ENCODE assay signal across 1 cellular context in the genomic region with DNA sequence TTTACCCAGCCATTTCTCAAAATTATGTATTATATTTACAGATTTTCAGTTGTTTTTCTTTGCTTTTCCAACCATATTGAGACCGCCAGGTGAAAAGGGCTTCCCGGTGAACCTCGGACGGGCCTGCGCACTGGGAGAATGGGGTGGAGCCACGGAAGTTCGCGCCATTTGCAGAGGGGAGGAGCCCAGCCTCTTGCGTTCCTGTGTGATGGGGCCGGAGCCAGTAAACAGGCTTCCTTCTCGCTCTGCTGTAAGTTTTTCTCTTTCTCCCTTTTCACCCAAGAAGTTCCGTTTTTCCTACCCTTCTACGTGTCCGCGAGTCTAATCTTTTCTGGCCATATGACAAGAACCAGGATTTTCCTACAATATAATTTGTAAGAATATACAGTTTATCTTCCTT.
TF ChIP-seq lines count a peak whose summit lies in the region.

No MANE protein-coding gene starts in this region.

TF ChIP-seq in GM23338, 12 proteins besides CTCF, POLR2A, EP300 and RAD21:
- TF ChIP-seq, protein P1, sequence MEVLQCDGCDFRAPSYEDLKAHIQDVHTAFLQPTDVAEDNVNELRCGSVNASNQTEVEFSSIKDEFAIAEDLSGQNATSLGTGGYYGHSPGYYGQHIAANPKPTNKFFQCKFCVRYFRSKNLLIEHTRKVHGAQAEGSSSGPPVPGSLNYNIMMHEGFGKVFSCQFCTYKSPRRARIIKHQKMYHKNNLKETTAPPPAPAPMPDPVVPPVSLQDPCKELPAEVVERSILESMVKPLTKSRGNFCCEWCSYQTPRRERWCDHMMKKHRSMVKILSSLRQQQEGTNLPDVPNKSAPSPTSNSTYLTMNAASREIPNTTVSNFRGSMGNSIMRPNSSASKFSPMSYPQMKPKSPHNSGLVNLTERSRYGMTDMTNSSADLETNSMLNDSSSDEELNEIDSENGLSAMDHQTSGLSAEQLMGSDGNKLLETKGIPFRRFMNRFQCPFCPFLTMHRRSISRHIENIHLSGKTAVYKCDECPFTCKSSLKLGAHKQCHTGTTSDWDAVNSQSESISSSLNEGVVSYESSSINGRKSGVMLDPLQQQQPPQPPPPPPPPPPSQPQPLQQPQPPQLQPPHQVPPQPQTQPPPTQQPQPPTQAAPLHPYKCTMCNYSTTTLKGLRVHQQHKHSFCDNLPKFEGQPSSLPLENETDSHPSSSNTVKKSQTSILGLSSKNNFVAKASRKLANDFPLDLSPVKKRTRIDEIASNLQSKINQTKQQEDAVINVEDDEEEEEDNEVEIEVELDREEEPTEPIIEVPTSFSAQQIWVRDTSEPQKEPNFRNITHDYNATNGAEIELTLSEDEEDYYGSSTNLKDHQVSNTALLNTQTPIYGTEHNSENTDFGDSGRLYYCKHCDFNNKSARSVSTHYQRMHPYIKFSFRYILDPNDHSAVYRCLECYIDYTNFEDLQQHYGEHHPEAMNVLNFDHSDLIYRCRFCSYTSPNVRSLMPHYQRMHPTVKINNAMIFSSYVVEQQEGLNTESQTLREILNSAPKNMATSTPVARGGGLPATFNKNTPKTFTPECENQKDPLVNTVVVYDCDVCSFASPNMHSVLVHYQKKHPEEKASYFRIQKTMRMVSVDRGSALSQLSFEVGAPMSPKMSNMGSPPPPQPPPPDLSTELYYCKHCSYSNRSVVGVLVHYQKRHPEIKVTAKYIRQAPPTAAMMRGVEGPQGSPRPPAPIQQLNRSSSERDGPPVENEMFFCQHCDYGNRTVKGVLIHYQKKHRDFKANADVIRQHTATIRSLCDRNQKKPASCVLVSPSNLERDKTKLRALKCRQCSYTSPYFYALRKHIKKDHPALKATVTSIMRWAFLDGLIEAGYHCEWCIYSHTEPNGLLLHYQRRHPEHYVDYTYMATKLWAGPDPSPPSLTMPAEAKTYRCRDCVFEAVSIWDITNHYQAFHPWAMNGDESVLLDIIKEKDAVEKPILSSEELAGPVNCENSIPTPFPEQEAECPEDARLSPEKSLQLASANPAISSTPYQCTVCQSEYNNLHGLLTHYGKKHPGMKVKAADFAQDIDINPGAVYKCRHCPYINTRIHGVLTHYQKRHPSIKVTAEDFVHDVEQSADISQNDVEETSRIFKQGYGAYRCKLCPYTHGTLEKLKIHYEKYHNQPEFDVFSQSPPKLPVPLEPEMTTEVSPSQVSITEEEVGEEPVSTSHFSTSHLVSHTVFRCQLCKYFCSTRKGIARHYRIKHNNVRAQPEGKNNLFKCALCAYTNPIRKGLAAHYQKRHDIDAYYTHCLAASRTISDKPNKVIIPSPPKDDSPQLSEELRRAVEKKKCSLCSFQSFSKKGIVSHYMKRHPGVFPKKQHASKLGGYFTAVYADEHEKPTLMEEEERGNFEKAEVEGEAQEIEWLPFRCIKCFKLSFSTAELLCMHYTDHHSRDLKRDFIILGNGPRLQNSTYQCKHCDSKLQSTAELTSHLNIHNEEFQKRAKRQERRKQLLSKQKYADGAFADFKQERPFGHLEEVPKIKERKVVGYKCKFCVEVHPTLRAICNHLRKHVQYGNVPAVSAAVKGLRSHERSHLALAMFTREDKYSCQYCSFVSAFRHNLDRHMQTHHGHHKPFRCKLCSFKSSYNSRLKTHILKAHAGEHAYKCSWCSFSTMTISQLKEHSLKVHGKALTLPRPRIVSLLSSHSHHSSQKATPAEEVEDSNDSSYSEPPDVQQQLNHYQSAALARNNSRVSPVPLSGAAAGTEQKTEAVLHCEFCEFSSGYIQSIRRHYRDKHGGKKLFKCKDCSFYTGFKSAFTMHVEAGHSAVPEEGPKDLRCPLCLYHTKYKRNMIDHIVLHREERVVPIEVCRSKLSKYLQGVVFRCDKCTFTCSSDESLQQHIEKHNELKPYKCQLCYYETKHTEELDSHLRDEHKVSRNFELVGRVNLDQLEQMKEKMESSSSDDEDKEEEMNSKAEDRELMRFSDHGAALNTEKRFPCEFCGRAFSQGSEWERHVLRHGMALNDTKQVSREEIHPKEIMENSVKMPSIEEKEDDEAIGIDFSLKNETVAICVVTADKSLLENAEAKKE (CRISPR knock-in tag; IDR thresholded peaks at IDR 0.05): no peak
- TF ChIP-seq, protein P2, sequence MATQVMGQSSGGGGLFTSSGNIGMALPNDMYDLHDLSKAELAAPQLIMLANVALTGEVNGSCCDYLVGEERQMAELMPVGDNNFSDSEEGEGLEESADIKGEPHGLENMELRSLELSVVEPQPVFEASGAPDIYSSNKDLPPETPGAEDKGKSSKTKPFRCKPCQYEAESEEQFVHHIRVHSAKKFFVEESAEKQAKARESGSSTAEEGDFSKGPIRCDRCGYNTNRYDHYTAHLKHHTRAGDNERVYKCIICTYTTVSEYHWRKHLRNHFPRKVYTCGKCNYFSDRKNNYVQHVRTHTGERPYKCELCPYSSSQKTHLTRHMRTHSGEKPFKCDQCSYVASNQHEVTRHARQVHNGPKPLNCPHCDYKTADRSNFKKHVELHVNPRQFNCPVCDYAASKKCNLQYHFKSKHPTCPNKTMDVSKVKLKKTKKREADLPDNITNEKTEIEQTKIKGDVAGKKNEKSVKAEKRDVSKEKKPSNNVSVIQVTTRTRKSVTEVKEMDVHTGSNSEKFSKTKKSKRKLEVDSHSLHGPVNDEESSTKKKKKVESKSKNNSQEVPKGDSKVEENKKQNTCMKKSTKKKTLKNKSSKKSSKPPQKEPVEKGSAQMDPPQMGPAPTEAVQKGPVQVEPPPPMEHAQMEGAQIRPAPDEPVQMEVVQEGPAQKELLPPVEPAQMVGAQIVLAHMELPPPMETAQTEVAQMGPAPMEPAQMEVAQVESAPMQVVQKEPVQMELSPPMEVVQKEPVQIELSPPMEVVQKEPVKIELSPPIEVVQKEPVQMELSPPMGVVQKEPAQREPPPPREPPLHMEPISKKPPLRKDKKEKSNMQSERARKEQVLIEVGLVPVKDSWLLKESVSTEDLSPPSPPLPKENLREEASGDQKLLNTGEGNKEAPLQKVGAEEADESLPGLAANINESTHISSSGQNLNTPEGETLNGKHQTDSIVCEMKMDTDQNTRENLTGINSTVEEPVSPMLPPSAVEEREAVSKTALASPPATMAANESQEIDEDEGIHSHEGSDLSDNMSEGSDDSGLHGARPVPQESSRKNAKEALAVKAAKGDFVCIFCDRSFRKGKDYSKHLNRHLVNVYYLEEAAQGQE (IDR thresholded peaks at IDR 0.05; ENCODE audit: unreplicated experiment): no peak
- TF ChIP-seq EZH2phosphoT487 (IDR thresholded peaks at IDR 0.05; ENCODE audit: unreplicated experiment): no peak
- no peak for TF ChIP-seq POLR2AphosphoS5 (IDR thresholded peaks at IDR 0.05; ENCODE audit: low read depth)
- no peak for TF ChIP-seq NANOG (IDR thresholded peaks at IDR 0.05; ENCODE audit: borderline replicate concordance)
- TF ChIP-seq, protein P3, sequence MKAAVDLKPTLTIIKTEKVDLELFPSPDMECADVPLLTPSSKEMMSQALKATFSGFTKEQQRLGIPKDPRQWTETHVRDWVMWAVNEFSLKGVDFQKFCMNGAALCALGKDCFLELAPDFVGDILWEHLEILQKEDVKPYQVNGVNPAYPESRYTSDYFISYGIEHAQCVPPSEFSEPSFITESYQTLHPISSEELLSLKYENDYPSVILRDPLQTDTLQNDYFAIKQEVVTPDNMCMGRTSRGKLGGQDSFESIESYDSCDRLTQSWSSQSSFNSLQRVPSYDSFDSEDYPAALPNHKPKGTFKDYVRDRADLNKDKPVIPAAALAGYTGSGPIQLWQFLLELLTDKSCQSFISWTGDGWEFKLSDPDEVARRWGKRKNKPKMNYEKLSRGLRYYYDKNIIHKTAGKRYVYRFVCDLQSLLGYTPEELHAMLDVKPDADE (IDR thresholded peaks at IDR 0.05): no peak
- TF ChIP-seq CREB1 (CRISPR knock-in tag; IDR thresholded peaks at IDR 0.05; ENCODE audit: low read depth): no peak
TF ChIP-seq in GM23338: peak in this region for 0.
